8 cellular contexts compared by ENCODE assay signal in genomic region chr17:50200447-50201225, GRCh38.
A peak's percentile ranks its signal among the peaks of the same experiment; 100 is the strongest.
DNase-seq lines count a peak whose midpoint lies in the region; ATAC-seq and TF ChIP-seq lines count a peak whose summit lies in the region.

No MANE protein-coding gene starts in this region.

- ATAC-seq in HG02973 (IDR thresholded peaks at IDR 0.05; ENCODE audit: unreplicated experiment): peak; percentile 60
- ATAC-seq in HG02938 (IDR thresholded peaks at IDR 0.05; ENCODE audit: unreplicated experiment): no peak

- DNase-seq in GM12865 (ENCODE audit: low read depth) (peak; percentile 84), NCI-H446 treated with DMSO at 0.1 percent for 48 hours (lab: John Stamatoyannopoulos, UW) (peak; percentile 68), left kidney (ENCODE audit: low read depth, low spot score) (peak; percentile 96)
- peak; percentile 78 to 80 for DNase-seq in activated CD4-positive, alpha-beta T cell treated with anti-CD3 and anti-CD28 coated beads for 4 hours
- peak; percentile 80 for DNase-seq in stimulated activated CD4-positive, alpha-beta T cell treated with anti-CD3 and anti-CD28 coated beads, Interleukin-1b, Interleukin-23, amount 100 ng/mL, for 48 hours

- H3K27ac ChIP-seq in cingulate gyrus (ENCODE audit: low read depth, low read length): peak overlapping the region; percentile 19

- peak overlapping the region; percentile 32 for H3K4me3 ChIP-seq in GM12865 (ENCODE audit: low read depth, low read length)

- TF ChIP-seq CTCF in GM12865 (IDR thresholded peaks at IDR 0.05; ENCODE audit: insufficient read depth, low read depth, low read length, missing control alignments): peak; percentile 96
